1 cellular context compared by ENCODE assay signal in the genomic region with DNA sequence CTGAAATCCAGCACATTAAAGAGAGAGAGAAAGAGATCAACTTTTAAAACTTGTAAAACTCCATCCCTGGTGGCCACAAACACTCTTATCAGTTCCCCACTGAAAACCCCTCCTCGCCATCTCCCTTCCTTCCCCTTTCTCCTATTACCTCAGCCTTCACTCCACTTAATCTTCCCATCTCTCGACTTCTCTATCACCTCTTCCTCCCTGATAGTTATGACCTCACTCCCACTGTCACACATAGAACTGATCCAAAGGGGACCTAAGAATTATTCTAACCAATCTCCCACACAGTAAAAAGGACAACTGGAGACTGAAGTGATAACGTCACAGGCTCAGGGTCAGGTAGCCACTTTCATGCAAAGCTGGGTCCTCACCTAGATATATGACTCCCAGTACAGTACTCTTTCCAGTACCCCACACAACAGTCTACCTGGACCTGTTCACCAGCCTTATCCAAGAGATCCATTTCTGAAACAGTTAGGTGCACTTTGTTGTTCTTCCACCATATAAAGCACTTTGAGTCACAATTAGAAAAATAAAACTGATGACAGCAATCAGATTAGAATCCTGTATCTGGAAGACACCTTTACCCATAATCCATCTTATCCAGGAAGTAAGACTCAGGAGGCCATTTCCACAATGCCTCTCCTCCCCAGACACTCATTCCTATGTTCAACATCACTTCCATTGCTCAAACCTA.
TF ChIP-seq lines count a peak whose summit lies in the region.

No MANE protein-coding gene starts in this region.

TF ChIP-seq in K562, 482 proteins besides CTCF, POLR2A, EP300 and RAD21 (continued from another document and continues in another):
- TF ChIP-seq CHD7 (IDR thresholded peaks at IDR 0.05; ENCODE audit: low read depth, low read length) (no peak), ZSCAN29 (IDR thresholded peaks at IDR 0.05) (no peak), SMAD1 (IDR thresholded peaks at IDR 0.05; ENCODE audit: low read depth, low read length, partially characterized antibody) (no peak), CREM (IDR thresholded peaks at IDR 0.05; ENCODE audit: low read depth) (peak; percentile 82), CREB1 (IDR thresholded peaks at IDR 0.05) (peak; percentile 67; the same call in 1 of the 2 replicates), CREB1 (CRISPR knock-in tag; IDR thresholded peaks at IDR 0.05) (peak; percentile 50; the same call in 1 of the 2 replicates), ELF2 (CRISPR knock-in tag; IDR thresholded peaks at IDR 0.05) (peak; percentile 7; the same call in 1 of the 2 replicates), ZNF444 (CRISPR knock-in tag; IDR thresholded peaks at IDR 0.05) (no peak), ZNF277 (CRISPR knock-in tag; IDR thresholded peaks at IDR 0.05; ENCODE audit: borderline replicate concordance) (no peak), FOXK1 (CRISPR knock-in tag; IDR thresholded peaks at IDR 0.05; ENCODE audit: borderline replicate concordance) (no peak), CCNT2 (IDR thresholded peaks at IDR 0.05; ENCODE audit: borderline replicate concordance, extremely low read depth, insufficient read length, low read depth, low read length) (no peak), ZNF644 (tag; IDR thresholded peaks at IDR 0.05; ENCODE audit: low read depth) (no peak), IFI16 (CRISPR knock-in tag; IDR thresholded peaks at IDR 0.05) (no peak), U2AF2 (optimal IDR thresholded peaks at IDR 0.05; ENCODE audit: low read depth, low read length) (no peak), KLF6 (CRISPR knock-in tag; IDR thresholded peaks at IDR 0.05; ENCODE audit: borderline replicate concordance) (peak; percentile 9; the same call in 1 of the 2 replicates), KLF16 (IDR thresholded peaks at IDR 0.05) (no peak), XRCC3 (IDR thresholded peaks at IDR 0.05) (no peak), ZBTB34 (CRISPR knock-in tag; IDR thresholded peaks at IDR 0.05) (no peak), TAF1 (IDR thresholded peaks at IDR 0.05; ENCODE audit: control insufficient read depth, extremely low read depth, insufficient read depth, low read length, severe bottlenecking) (no peak), ZNF79 (CRISPR knock-in tag; IDR thresholded peaks at IDR 0.05; ENCODE audit: low read depth) (no peak), HMG20B (CRISPR knock-in tag; IDR thresholded peaks at IDR 0.05) (no peak), E2F4 (CRISPR knock-in tag; IDR thresholded peaks at IDR 0.05; ENCODE audit: low read depth) (no peak)
- TF ChIP-seq, protein P1, sequence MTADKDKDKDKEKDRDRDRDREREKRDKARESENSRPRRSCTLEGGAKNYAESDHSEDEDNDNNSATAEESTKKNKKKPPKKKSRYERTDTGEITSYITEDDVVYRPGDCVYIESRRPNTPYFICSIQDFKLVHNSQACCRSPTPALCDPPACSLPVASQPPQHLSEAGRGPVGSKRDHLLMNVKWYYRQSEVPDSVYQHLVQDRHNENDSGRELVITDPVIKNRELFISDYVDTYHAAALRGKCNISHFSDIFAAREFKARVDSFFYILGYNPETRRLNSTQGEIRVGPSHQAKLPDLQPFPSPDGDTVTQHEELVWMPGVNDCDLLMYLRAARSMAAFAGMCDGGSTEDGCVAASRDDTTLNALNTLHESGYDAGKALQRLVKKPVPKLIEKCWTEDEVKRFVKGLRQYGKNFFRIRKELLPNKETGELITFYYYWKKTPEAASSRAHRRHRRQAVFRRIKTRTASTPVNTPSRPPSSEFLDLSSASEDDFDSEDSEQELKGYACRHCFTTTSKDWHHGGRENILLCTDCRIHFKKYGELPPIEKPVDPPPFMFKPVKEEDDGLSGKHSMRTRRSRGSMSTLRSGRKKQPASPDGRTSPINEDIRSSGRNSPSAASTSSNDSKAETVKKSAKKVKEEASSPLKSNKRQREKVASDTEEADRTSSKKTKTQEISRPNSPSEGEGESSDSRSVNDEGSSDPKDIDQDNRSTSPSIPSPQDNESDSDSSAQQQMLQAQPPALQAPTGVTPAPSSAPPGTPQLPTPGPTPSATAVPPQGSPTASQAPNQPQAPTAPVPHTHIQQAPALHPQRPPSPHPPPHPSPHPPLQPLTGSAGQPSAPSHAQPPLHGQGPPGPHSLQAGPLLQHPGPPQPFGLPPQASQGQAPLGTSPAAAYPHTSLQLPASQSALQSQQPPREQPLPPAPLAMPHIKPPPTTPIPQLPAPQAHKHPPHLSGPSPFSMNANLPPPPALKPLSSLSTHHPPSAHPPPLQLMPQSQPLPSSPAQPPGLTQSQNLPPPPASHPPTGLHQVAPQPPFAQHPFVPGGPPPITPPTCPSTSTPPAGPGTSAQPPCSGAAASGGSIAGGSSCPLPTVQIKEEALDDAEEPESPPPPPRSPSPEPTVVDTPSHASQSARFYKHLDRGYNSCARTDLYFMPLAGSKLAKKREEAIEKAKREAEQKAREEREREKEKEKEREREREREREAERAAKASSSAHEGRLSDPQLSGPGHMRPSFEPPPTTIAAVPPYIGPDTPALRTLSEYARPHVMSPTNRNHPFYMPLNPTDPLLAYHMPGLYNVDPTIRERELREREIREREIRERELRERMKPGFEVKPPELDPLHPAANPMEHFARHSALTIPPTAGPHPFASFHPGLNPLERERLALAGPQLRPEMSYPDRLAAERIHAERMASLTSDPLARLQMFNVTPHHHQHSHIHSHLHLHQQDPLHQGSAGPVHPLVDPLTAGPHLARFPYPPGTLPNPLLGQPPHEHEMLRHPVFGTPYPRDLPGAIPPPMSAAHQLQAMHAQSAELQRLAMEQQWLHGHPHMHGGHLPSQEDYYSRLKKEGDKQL (CRISPR knock-in tag; IDR thresholded peaks at IDR 0.05; ENCODE audit: borderline replicate concordance), result no peak
- TF ChIP-seq, protein P2, sequence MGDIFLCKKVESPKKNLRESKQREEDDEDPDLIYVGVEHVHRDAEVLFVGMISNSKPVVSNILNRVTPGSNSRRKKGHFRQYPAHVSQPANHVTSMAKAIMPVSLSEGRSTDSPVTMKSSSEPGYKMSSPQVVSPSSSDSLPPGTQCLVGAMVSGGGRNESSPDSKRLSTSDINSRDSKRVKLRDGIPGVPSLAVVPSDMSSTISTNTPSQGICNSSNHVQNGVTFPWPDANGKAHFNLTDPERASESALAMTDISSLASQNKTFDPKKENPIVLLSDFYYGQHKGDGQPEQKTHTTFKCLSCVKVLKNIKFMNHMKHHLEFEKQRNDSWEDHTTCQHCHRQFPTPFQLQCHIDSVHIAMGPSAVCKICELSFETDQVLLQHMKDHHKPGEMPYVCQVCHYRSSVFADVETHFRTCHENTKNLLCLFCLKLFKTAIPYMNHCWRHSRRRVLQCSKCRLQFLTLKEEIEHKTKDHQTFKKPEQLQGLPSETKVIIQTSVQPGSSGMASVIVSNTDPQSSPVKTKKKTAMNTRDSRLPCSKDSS (IDR thresholded peaks at IDR 0.05; ENCODE audit: low read depth, partially characterized antibody), result no peak
- TF ChIP-seq, protein P3, sequence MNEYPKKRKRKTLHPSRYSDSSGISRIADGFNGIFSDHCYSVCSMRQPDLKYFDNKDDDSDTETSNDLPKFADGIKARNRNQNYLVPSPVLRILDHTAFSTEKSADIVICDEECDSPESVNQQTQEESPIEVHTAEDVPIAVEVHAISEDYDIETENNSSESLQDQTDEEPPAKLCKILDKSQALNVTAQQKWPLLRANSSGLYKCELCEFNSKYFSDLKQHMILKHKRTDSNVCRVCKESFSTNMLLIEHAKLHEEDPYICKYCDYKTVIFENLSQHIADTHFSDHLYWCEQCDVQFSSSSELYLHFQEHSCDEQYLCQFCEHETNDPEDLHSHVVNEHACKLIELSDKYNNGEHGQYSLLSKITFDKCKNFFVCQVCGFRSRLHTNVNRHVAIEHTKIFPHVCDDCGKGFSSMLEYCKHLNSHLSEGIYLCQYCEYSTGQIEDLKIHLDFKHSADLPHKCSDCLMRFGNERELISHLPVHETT (CRISPR knock-in tag; conservative IDR thresholded peaks at IDR 0.05 in 1 of 2, IDR thresholded peaks at IDR 0.05 in 1 of 2), result peak in 1 of 2 experiments; percentile 72; a peak in 1 of 4 replicates
